In the genomic region with DNA sequence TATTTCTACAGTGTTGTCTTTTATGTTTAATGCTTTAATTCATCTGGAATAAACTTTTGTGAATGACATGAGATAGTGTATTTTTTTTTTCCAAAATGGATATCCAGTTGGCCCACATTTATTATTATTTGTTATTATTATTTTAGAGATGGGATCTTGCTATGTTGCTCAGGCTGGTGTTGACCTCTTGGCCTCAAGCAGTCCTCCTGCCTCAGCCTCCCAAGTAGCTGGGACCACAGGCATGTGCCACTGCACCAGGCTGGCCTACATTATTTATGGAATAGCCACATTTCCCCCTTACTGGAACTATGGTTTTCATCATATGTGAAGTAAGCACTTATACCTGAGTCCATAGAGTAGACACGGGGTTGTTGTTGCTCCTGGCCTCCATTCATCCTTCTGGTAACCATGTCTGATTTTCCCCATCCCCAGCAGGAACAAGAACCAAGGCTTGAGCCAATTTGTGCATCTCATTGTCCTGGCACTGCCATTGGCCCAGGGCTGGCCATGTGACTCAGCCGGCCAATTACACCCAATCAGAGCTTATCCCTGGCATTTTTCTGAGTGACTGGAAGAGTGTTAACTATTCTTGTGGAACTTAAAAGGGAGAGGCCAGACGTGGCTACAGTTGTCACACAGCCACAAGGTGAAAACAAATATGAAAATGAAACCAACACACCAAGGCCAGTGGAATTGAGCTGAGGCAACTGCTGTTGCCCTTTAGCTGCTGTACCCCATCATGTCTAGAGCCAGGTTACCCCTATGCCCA, we compare ENCODE assay signal across 11 cellular contexts. TPM values are rescaled to one million over a fixed set of nuclear protein-coding genes. Genes with fewer than 3 reads are reported as not detected.
DNase-seq lines count a peak whose midpoint lies in the region; ATAC-seq and TF ChIP-seq lines count a peak whose summit lies in the region.
"Had no signal": no experiment of that assay in that cellular context is flagged by ENCODE, and none has a peak within 500 bp of the region (broad histone marks: within the 10 kb centered on the region; RNA-seq: fewer than 3 reads in every experiment).

No MANE protein-coding gene starts in this region.

- H3K79me1 ChIP-seq in mesenchymal stem cell (replicated peaks; ENCODE audit: low read length, poor library complexity, severe bottlenecking) = no peaks in the 10 kb centered on the region

- no peak overlapping the region for H4K91ac ChIP-seq in mesenchymal stem cell (ENCODE audit: low read length)

- H2BK12ac ChIP-seq in mesenchymal stem cell (ENCODE audit: low read length in 2 of 2) = no peak overlapping the region

- H3K36me3 Mint-ChIP-seq in Calu3 (ENCODE audit: insufficient read depth, unreplicated experiment) = peaks cover 19% of the 10 kb centered on the region
- no peaks in the 10 kb centered on the region for H3K36me3 Mint-ChIP-seq in WTC11
- H3K36me3 Mint-ChIP-seq: naive B cell had no signal

- peaks cover 0 to 3% of the 10 kb centered on the region in 2 experiments for H3K27me3 ChIP-seq in mesenchymal stem cell (ENCODE audit: control insufficient read depth in 1 of 2, insufficient read depth in 1 of 2, low read length in 2 of 2)
- H3K27me3 ChIP-seq in heart right ventricle = no peaks in the 10 kb centered on the region

- no peak overlapping the region for H3K4me2 ChIP-seq in mesenchymal stem cell (ENCODE audit: low read length, poor library complexity, severe bottlenecking)

- no peak overlapping the region for H4K8ac ChIP-seq in mesenchymal stem cell (ENCODE audit: low read length)

- peaks cover 9% of the 10 kb centered on the region for H3K4me1 ChIP-seq in HEK293 (ENCODE audit: control insufficient read depth, insufficient read depth, low read length)
- peaks cover 13% of the 10 kb centered on the region for H3K4me1 ChIP-seq in mesenchymal stem cell (ENCODE audit: control insufficient read depth, insufficient read depth, low read depth, low read length)
- peaks cover 4 to 58% (median 29%) of the 10 kb centered on the region in 9 donors for H3K4me1 ChIP-seq in heart right ventricle

- WGBS in mesenchymal stem cell = 90% methylated on average over 3 of the region's 3 CpGs
- 88% methylated on average over 3 of the region's 3 CpGs for WGBS in heart right ventricle, 2 donors

- no peak overlapping the region for H3K4ac ChIP-seq in mesenchymal stem cell (ENCODE audit: low read depth in 1 of 2, low read length in 2 of 2)

- CTCF ChIA-PET in Calu3 (lab: Charles Lee) = interaction anchor here (0.7 kb wide), 1 partner anchor 20 kb away, joined by 3 read pairs; no protein-coding TSS in a partner anchor
- CTCF ChIA-PET in HEK293 (lab: Yijun Ruan, JAX) = no interaction called here
- CTCF ChIA-PET in WTC11 (lab: Charles Lee) = interaction anchor here (1.7 kb wide), 1 partner anchor 20 kb away, joined by 4 read pairs; no protein-coding TSS in a partner anchor

- no peak overlapping the region for H2BK120ac ChIP-seq in mesenchymal stem cell (ENCODE audit: low read depth, low read length)

- peak overlapping the region; percentile 3 for H3K4me3 Mint-ChIP-seq in Calu3 (ENCODE audit: low read depth, unreplicated experiment)
- no peak overlapping the region for H3K4me3 Mint-ChIP-seq in WTC11

- intact Hi-C loops in Calu3 (cut with micrococcal nuclease; ENCODE audit: unreplicated experiment) (no loop called here), heart right ventricle (cut with DNase I) (no loop called here)

- H3K18ac ChIP-seq in mesenchymal stem cell (ENCODE audit: low read depth in 1 of 2, low read length in 2 of 2) = no peak overlapping the region

- POLR2A ChIA-PET in HEK293 (lab: Yijun Ruan, JAX) (no interaction called here), WTC11 (lab: Charles Lee) (no interaction called here)

- H2BK5ac ChIP-seq in mesenchymal stem cell (ENCODE audit: low read depth, low read length, poor library complexity, severe bottlenecking) = peak overlapping the region; percentile 59

- H3K27ac Mint-ChIP-seq in Calu3 (ENCODE audit: unreplicated experiment) (peak overlapping the region; percentile 50), WTC11 (no peak overlapping the region)

- H3K14ac ChIP-seq in mesenchymal stem cell (ENCODE audit: low read length in 2 of 2) = no peak overlapping the region

- H3K36me3 ChIP-seq in HEK293 (ENCODE audit: control insufficient read depth in 2 of 2, insufficient read depth in 1 of 2, low read length in 2 of 2) (no peaks in the 10 kb centered on the region), mesenchymal stem cell (ENCODE audit: control insufficient read depth in 1 of 2, insufficient read depth in 2 of 2, low read depth in 1 of 2, low read length in 2 of 2) (no peaks in the 10 kb centered on the region), heart right ventricle (no peaks in the 10 kb centered on the region)

- TF ChIP-seq CTCF in Calu3 (IDR thresholded peaks at IDR 0.05; ENCODE audit: unreplicated experiment) (no peak), HEK293 (tag by site-specific recombination; IDR thresholded peaks at IDR 0.05) (no peak), WTC11 (IDR thresholded peaks at IDR 0.05) (no peak), heart right ventricle (IDR thresholded peaks at IDR 0.05) (no peak)

- H3K27ac ChIP-seq in HEK293 (ENCODE audit: extremely low read depth, low read depth, low read length) = no peak overlapping the region
- H3K27ac ChIP-seq in mesenchymal stem cell (ENCODE audit: low read length, poor library complexity, severe bottlenecking) = no peak overlapping the region
- H3K27ac ChIP-seq in heart right ventricle = peak overlapping the region in 1 of 10 donors; percentile 56

- no peak overlapping the region for H2BK15ac ChIP-seq in mesenchymal stem cell (ENCODE audit: low read depth, poor library complexity, severe bottlenecking)

- no peak overlapping the region for H3K23ac ChIP-seq in mesenchymal stem cell (ENCODE audit: low read length in 2 of 2)

- H3K9me3 Mint-ChIP-seq in Calu3 (ENCODE audit: low read depth, unreplicated experiment) (no peaks in the 10 kb centered on the region), WTC11 (peaks cover 9% of the 10 kb centered on the region; the same call in 1 of the 2 replicates)
- H3K9me3 Mint-ChIP-seq: naive B cell had no signal

- DNase-seq in Calu3 (peak; percentile 25), WTC11 (ENCODE audit: low spot score) (no peak), mesenchymal stem cell (no peak), C1 segment of cervical spinal cord (lab: John Stamatoyannopoulos, UW) (no peak), heart right ventricle (no peak)
- DNase-seq: naive B cell, NCI-H2171 had no signal

- no peak overlapping the region for H2AFZ ChIP-seq in mesenchymal stem cell (ENCODE audit: low read depth, low read length)

- BruUV-seq in Calu3 (replicated peaks; lab: Mats Ljungman, UMichigan) = no TSS peak

- H3K9ac ChIP-seq in mesenchymal stem cell (ENCODE audit: low read length) = no peak overlapping the region

- H3K9me3 ChIP-seq in HEK293 (ENCODE audit: control insufficient read depth, insufficient read depth, low read depth, low read length) (no peaks in the 10 kb centered on the region), mesenchymal stem cell (ENCODE audit: control insufficient read depth, low read length) (no peaks in the 10 kb centered on the region), heart right ventricle (no peaks in the 10 kb centered on the region)

- H3K27me3 Mint-ChIP-seq in Calu3 (ENCODE audit: unreplicated experiment) (peaks cover 23% of the 10 kb centered on the region), WTC11 (ENCODE audit: low read depth) (no peaks in the 10 kb centered on the region)
- H3K27me3 Mint-ChIP-seq: naive B cell had no signal

- H3K4me1 Mint-ChIP-seq in Calu3 (ENCODE audit: low read depth, unreplicated experiment) (peaks cover 53% of the 10 kb centered on the region), WTC11 (peaks cover 9% of the 10 kb centered on the region)

- ATAC-seq in WTC11 (peak; percentile 33; the same call in 1 of the 2 replicates), HG02973 (IDR thresholded peaks at IDR 0.05; ENCODE audit: unreplicated experiment) (no peak), heart right ventricle (no peak), GM21619 (IDR thresholded peaks at IDR 0.05; ENCODE audit: unreplicated experiment) (no peak)

- H3K4me3 ChIP-seq in HEK293 (ENCODE audit: low read depth, low read length) (no peak overlapping the region), mesenchymal stem cell (ENCODE audit: insufficient read depth in 1 of 2, low read depth in 1 of 2, low read length in 2 of 2) (no peak overlapping the region), heart right ventricle (no peak overlapping the region)

- H2AK5ac ChIP-seq in mesenchymal stem cell (ENCODE audit: low read length, severe bottlenecking) = peak overlapping the region; percentile 18

TF ChIP-seq in HEK293, 187 proteins besides CTCF, POLR2A, EP300 and RAD21:
- no peak for TF ChIP-seq ZNF202 (tag by site-specific recombination; IDR thresholded peaks at IDR 0.05; ENCODE audit: borderline replicate concordance)
- TF ChIP-seq ZNF391 (tag by site-specific recombination; IDR thresholded peaks at IDR 0.05; ENCODE audit: borderline replicate concordance, low read depth) = no peak
- 0 out of 2 replicates have a peak, but pooled peaks have one; percentile 8 for TF ChIP-seq SP2 (tag by site-specific recombination; IDR thresholded peaks at IDR 0.05)
- peak; percentile 27; the same call in 1 of the 2 replicates for TF ChIP-seq ZNF121 (tag by site-specific recombination; IDR thresholded peaks at IDR 0.05)

TF ChIP-seq in WTC11, 78 proteins besides CTCF, POLR2A, EP300 and RAD21:
- no peak for TF ChIP-seq TCF7 (CRISPR knock-in tag; IDR thresholded peaks at IDR 0.05; ENCODE audit: low read depth)
- TF ChIP-seq, protein P1, sequence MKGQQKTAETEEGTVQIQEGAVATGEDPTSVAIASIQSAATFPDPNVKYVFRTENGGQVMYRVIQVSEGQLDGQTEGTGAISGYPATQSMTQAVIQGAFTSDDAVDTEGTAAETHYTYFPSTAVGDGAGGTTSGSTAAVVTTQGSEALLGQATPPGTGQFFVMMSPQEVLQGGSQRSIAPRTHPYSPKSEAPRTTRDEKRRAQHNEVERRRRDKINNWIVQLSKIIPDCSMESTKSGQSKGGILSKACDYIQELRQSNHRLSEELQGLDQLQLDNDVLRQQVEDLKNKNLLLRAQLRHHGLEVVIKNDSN (CRISPR knock-in tag; IDR thresholded peaks at IDR 0.05) = peak; percentile 56; the same call in 1 of the 2 replicates

RNA-seq across cellular contexts. Expression of a gene that starts 23.1 kb away (rescaled TPM):
- total RNA-seq in Calu3 (2022) = not detected in 2 replicates
- 0.11 to 0.18 TPM (median 0.16 TPM) in 3 replicates for total RNA-seq in WTC11 (2021)
- polyA plus RNA-seq in mesenchymal stem cell (2013, experiment 1 of 2) = not detected
- polyA plus RNA-seq in mesenchymal stem cell (2013, experiment 2 of 2) = not detected
- 10 to 100 TPM in 1 of 10 donors, 1 to 10 TPM in 5, under 1 TPM in 4; 0.33 to 13.8 (median 1.2) TPM for total RNA-seq in heart right ventricle
- 1 to 10 TPM in 1 of 2 donors, under 1 TPM in 1; 0.61 to 1.5 TPM for polyA plus RNA-seq in heart right ventricle
- total RNA-seq: Daoy had no signal
